Comparison of ENCODE assay signal across 22 cellular contexts in genomic region chrX:24927372-24927771, GRCh38.
"Had no signal": no experiment of that assay in that cellular context is flagged by ENCODE, and none has a peak within 500 bp of the region (broad histone marks: within the 10 kb centered on the region; RNA-seq: fewer than 3 reads in every experiment).

No MANE protein-coding gene starts in this region.

- H3K27ac ChIP-seq: HL-60, KMS-11, SJSA1, SK-N-MC had no signal

- H3K9ac ChIP-seq: KMS-11 had no signal

- H3K27me3 ChIP-seq: SJSA1 had no signal

- H3K9me3 ChIP-seq: SJSA1 had no signal

- H3K4me2 ChIP-seq: KMS-11 had no signal

- H3K27ac Mint-ChIP-seq: IgD-negative memory B cell had no signal

- ATAC-seq: K562 had no signal

- H3K4me1 ChIP-seq: SJSA1 had no signal

- H3K4me1 Mint-ChIP-seq: IgD-negative memory B cell had no signal

- H3K4me3 ChIP-seq: K562, SJSA1, SK-N-MC had no signal

- H3K4me3 Mint-ChIP-seq: IgD-negative memory B cell had no signal

- FAIRE-seq: HTR-8/SVneo, K562, RCC 7860 had no signal

- H3K36me3 ChIP-seq: SJSA1 had no signal

- DNase-seq: Kasumi-1, MM.1S, NCI-H1092 treated with DMSO at 0.1 percent for 48 hours, NCI-H1436, NCI-H187, NCI-H2081 treated with DMSO at 0.1 percent for 48 hours, NCI-H2171, NCI-H226, NCI-H446, NCI-H510A, NCI-H524 treated with DMSO at 0.1 percent for 48 hours, Right ventricle myocardium superior, RPMI8226, SIG-M5 had no signal
